ENCODE assay signal across 1 cellular context in the genomic region with DNA sequence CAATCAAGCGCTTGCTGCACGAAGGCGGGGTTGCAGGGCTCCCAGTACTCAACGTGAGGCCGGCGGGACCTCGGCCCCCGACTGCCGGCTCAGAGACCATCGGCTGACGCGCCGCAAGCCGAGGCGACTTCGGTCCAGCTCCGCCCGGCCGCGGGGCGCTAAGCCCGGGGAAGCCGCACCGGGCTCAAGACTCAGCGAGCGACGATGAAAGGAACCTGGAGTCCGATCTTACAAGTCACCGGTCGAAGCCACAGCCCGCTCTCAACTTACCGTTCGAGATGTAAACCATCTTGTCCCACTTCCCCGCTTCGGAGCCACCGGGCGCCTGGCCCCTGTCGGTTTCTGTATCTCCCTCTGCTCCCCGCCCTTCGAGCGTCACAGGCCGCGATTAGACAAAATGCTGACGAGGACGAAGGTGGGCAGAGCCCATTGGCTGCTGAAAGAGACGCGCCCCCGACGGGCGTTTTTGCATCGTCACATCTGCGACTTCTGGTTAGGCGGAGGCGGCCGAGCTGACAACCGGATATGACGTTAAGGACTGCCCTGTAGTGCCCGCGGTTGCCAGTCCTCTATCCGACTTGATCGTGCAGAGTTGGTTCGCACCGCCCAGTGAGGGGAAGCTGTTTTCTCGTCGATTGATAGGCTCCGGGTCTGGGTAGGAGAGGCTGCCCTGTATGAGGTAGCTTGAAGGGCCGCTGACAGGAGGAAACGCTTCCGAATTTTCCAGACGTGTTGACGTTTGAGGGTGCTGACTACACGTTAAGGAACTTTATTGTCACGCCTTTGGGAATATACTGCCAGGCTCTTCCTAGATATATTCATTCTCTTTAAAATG.
TF ChIP-seq lines count a peak whose summit lies in the region.

A gene (minus strand): TSS at position 360 of the 835 bp plus-strand sequence.

TF ChIP-seq in GM23338, 12 proteins besides CTCF, POLR2A, EP300 and RAD21:
- TF ChIP-seq EZH2 (IDR thresholded peaks at IDR 0.05; ENCODE audit: low read depth, unreplicated experiment) (no peak), EZH2phosphoT487 (IDR thresholded peaks at IDR 0.05; ENCODE audit: unreplicated experiment) (no peak), JUNB (IDR thresholded peaks at IDR 0.05; ENCODE audit: unreplicated experiment) (no peak), ZNF114 (CRISPR knock-in tag; IDR thresholded peaks at IDR 0.05) (no peak), NANOG (IDR thresholded peaks at IDR 0.05; ENCODE audit: borderline replicate concordance) (no peak), ZNF331 (CRISPR knock-in tag; IDR thresholded peaks at IDR 0.05; ENCODE audit: low read depth) (no peak), POLR2AphosphoS5 (IDR thresholded peaks at IDR 0.05; ENCODE audit: low read depth) (peak; percentile 93), STAT1 (IDR thresholded peaks at IDR 0.05; ENCODE audit: unreplicated experiment) (no peak), CREB1 (CRISPR knock-in tag; IDR thresholded peaks at IDR 0.05; ENCODE audit: low read depth) (peak; percentile 97)
- TF ChIP-seq, protein P1, sequence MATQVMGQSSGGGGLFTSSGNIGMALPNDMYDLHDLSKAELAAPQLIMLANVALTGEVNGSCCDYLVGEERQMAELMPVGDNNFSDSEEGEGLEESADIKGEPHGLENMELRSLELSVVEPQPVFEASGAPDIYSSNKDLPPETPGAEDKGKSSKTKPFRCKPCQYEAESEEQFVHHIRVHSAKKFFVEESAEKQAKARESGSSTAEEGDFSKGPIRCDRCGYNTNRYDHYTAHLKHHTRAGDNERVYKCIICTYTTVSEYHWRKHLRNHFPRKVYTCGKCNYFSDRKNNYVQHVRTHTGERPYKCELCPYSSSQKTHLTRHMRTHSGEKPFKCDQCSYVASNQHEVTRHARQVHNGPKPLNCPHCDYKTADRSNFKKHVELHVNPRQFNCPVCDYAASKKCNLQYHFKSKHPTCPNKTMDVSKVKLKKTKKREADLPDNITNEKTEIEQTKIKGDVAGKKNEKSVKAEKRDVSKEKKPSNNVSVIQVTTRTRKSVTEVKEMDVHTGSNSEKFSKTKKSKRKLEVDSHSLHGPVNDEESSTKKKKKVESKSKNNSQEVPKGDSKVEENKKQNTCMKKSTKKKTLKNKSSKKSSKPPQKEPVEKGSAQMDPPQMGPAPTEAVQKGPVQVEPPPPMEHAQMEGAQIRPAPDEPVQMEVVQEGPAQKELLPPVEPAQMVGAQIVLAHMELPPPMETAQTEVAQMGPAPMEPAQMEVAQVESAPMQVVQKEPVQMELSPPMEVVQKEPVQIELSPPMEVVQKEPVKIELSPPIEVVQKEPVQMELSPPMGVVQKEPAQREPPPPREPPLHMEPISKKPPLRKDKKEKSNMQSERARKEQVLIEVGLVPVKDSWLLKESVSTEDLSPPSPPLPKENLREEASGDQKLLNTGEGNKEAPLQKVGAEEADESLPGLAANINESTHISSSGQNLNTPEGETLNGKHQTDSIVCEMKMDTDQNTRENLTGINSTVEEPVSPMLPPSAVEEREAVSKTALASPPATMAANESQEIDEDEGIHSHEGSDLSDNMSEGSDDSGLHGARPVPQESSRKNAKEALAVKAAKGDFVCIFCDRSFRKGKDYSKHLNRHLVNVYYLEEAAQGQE (IDR thresholded peaks at IDR 0.05; ENCODE audit: unreplicated experiment): no peak
- TF ChIP-seq, protein P2, sequence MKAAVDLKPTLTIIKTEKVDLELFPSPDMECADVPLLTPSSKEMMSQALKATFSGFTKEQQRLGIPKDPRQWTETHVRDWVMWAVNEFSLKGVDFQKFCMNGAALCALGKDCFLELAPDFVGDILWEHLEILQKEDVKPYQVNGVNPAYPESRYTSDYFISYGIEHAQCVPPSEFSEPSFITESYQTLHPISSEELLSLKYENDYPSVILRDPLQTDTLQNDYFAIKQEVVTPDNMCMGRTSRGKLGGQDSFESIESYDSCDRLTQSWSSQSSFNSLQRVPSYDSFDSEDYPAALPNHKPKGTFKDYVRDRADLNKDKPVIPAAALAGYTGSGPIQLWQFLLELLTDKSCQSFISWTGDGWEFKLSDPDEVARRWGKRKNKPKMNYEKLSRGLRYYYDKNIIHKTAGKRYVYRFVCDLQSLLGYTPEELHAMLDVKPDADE (IDR thresholded peaks at IDR 0.05): peak; percentile 59
- TF ChIP-seq, protein P3, sequence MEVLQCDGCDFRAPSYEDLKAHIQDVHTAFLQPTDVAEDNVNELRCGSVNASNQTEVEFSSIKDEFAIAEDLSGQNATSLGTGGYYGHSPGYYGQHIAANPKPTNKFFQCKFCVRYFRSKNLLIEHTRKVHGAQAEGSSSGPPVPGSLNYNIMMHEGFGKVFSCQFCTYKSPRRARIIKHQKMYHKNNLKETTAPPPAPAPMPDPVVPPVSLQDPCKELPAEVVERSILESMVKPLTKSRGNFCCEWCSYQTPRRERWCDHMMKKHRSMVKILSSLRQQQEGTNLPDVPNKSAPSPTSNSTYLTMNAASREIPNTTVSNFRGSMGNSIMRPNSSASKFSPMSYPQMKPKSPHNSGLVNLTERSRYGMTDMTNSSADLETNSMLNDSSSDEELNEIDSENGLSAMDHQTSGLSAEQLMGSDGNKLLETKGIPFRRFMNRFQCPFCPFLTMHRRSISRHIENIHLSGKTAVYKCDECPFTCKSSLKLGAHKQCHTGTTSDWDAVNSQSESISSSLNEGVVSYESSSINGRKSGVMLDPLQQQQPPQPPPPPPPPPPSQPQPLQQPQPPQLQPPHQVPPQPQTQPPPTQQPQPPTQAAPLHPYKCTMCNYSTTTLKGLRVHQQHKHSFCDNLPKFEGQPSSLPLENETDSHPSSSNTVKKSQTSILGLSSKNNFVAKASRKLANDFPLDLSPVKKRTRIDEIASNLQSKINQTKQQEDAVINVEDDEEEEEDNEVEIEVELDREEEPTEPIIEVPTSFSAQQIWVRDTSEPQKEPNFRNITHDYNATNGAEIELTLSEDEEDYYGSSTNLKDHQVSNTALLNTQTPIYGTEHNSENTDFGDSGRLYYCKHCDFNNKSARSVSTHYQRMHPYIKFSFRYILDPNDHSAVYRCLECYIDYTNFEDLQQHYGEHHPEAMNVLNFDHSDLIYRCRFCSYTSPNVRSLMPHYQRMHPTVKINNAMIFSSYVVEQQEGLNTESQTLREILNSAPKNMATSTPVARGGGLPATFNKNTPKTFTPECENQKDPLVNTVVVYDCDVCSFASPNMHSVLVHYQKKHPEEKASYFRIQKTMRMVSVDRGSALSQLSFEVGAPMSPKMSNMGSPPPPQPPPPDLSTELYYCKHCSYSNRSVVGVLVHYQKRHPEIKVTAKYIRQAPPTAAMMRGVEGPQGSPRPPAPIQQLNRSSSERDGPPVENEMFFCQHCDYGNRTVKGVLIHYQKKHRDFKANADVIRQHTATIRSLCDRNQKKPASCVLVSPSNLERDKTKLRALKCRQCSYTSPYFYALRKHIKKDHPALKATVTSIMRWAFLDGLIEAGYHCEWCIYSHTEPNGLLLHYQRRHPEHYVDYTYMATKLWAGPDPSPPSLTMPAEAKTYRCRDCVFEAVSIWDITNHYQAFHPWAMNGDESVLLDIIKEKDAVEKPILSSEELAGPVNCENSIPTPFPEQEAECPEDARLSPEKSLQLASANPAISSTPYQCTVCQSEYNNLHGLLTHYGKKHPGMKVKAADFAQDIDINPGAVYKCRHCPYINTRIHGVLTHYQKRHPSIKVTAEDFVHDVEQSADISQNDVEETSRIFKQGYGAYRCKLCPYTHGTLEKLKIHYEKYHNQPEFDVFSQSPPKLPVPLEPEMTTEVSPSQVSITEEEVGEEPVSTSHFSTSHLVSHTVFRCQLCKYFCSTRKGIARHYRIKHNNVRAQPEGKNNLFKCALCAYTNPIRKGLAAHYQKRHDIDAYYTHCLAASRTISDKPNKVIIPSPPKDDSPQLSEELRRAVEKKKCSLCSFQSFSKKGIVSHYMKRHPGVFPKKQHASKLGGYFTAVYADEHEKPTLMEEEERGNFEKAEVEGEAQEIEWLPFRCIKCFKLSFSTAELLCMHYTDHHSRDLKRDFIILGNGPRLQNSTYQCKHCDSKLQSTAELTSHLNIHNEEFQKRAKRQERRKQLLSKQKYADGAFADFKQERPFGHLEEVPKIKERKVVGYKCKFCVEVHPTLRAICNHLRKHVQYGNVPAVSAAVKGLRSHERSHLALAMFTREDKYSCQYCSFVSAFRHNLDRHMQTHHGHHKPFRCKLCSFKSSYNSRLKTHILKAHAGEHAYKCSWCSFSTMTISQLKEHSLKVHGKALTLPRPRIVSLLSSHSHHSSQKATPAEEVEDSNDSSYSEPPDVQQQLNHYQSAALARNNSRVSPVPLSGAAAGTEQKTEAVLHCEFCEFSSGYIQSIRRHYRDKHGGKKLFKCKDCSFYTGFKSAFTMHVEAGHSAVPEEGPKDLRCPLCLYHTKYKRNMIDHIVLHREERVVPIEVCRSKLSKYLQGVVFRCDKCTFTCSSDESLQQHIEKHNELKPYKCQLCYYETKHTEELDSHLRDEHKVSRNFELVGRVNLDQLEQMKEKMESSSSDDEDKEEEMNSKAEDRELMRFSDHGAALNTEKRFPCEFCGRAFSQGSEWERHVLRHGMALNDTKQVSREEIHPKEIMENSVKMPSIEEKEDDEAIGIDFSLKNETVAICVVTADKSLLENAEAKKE (CRISPR knock-in tag; IDR thresholded peaks at IDR 0.05): no peak
